1 cellular context compared by ENCODE assay signal in the genomic region with DNA sequence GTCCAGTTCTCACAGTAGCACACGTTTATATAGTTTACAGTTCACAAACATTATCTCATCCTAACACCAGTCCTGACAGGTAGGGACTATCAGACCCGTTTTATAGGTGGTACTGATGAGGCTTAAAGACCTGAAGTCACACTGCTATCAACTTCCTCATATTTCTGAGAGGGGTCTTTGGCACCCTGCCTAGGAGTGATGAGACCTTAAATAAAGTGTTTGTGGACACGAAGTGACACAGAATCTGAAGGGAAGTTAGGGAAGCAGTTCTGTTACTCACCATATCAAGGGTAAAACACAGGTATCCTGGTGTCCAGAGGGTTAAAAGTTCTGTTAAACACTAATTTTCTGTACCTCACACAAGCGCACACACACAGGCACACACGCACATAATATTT.
TF ChIP-seq lines count a peak whose summit lies in the region.

No MANE protein-coding gene starts in this region.

TF ChIP-seq in HCT116, 20 proteins besides CTCF, POLR2A, EP300 and RAD21 (continued from another document):
- TF ChIP-seq FOSL1 (IDR thresholded peaks at IDR 0.05; ENCODE audit: low read depth) = no peak
